ENCODE assay signal across 2 cellular contexts in genomic region chr2:143425896-143426295, GRCh38.
TF ChIP-seq lines count a peak whose summit lies in the region.

No MANE protein-coding gene starts in this region.

TF ChIP-seq in IMR-90, 13 proteins besides CTCF, POLR2A, EP300 and RAD21:
- TF ChIP-seq FOS (IDR thresholded peaks at IDR 0.05; ENCODE audit: low read depth, low read length) = no peak
- TF ChIP-seq ELK1 (IDR thresholded peaks at IDR 0.05; ENCODE audit: borderline replicate concordance, low read depth, low read length) = no peak
- no peak for TF ChIP-seq USF2 (IDR thresholded peaks at IDR 0.05; ENCODE audit: low read depth, low read length)
- no peak for TF ChIP-seq CHD1 (IDR thresholded peaks at IDR 0.05; ENCODE audit: low read depth, low read length)
- TF ChIP-seq RFX5 (IDR thresholded peaks at IDR 0.05; ENCODE audit: low read depth, low read length) = no peak
- TF ChIP-seq NFE2L2 (IDR thresholded peaks at IDR 0.05; ENCODE audit: low read depth, low read length) = no peak
- TF ChIP-seq CEBPB (IDR thresholded peaks at IDR 0.05; ENCODE audit: low read depth, low read length) = no peak
- no peak for TF ChIP-seq MAZ (IDR thresholded peaks at IDR 0.05; ENCODE audit: borderline replicate concordance, low read depth, low read length)
- TF ChIP-seq BHLHE40 (IDR thresholded peaks at IDR 0.05; ENCODE audit: low read depth, low read length) = no peak

TF ChIP-seq in endothelial cell of umbilical vein, 7 proteins besides CTCF, POLR2A, EP300 and RAD21:
- TF ChIP-seq MAX (IDR thresholded peaks at IDR 0.05; ENCODE audit: insufficient read depth, insufficient read length) (no peak), JUN (IDR thresholded peaks at IDR 0.05; ENCODE audit: borderline replicate concordance, insufficient read depth, insufficient read length, low read depth) (no peak), MYC (IDR thresholded peaks at IDR 0.05; ENCODE audit: low read depth, low read length) (no peak)
